Comparison of ENCODE assay signal across 8 cellular contexts in the genomic region with DNA sequence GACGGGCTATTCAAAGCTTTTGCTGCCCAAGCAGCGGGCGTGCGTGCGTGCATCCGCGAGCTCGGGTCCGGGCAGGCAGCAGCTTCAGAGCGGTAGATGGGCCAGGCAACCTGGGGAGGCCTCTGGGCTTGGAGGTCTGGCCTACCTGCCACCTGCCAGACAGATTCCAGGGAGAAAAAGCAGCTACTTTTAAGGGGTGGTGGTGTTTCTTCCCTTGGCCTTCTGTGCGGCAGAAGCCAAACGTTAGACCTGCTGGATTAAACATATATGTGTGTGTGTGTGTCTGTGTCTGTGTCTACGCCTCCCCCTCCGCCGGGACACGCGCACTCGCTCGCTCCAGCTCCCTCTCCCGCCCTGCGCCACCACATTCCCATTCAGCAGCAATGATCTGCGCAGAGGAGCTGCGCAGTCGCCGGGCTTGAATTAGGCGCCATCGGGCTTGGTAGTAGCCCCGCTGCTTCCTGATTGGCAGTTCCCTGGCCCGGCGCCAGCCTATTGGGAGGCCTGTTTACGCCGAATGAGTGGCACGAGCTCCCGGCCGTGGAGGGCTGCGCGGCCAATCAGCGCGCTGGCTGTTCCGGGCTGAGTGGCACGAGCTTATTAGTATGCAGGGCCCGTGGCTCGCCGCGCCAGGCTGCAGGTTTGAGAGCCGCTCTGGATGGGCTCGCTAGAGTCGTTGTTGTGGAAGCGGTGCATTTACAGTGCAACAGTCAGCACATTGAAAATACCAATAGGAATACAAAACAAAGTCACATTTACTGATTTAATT. TPM values are rescaled to one million over a fixed set of nuclear protein-coding genes. Genes with fewer than 3 reads are reported as not detected.
DNase-seq lines count a peak whose midpoint lies in the region; ATAC-seq lines count a peak whose summit lies in the region.

BAHCC1 (plus strand) TSS at position 627 of the 769 bp plus-strand sequence. CDS start 4,283 bp downstream, outside the sequence.

- H3K4me3 ChIP-seq in NT2/D1 (ENCODE audit: insufficient read length, low read depth) (peak within 1 kb of the TSS; percentile 71), endocrine pancreas (ENCODE audit: control insufficient read depth, insufficient read depth, low read length) (peak within 1 kb of the TSS; percentile 57)

- no peaks in the 10 kb centered on the region for H3K9me3 ChIP-seq in NT2/D1 (ENCODE audit: insufficient read depth, low read length)
- no peaks in the 10 kb centered on the region for H3K9me3 ChIP-seq in endocrine pancreas (ENCODE audit: control insufficient read depth, low read length)

- peaks cover 22% of the 10 kb centered on the region for H3K4me1 ChIP-seq in NT2/D1 (ENCODE audit: insufficient read depth, insufficient read length)
- peaks cover 5% of the 10 kb centered on the region for H3K4me1 ChIP-seq in endocrine pancreas (ENCODE audit: control insufficient read depth, insufficient read depth, low read length)

- H3K9ac ChIP-seq in NT2/D1 (ENCODE audit: insufficient read length, low read depth) (peak within 1 kb of the TSS; percentile 82), endocrine pancreas (ENCODE audit: control insufficient read depth, insufficient read depth, low read length) (peak within 1 kb of the TSS; percentile 82)

- no peak for ATAC-seq in HG02610 (IDR thresholded peaks at IDR 0.05; ENCODE audit: unreplicated experiment)

- H3K27me3 ChIP-seq in NT2/D1 (ENCODE audit: insufficient read depth, insufficient read length) (peaks cover 47% of the 10 kb centered on the region), endocrine pancreas (ENCODE audit: control insufficient read depth, insufficient read depth, low read length) (no peaks in the 10 kb centered on the region)

- H3K36me3 ChIP-seq in NT2/D1 (ENCODE audit: insufficient read depth, insufficient read length, low read length) (peaks cover 8% of the 10 kb centered on the region), endocrine pancreas (ENCODE audit: control insufficient read depth, insufficient read depth, low read length) (no peaks in the 10 kb centered on the region)

- DNase-seq in COLO668 (lab: John Stamatoyannopoulos, UW; ENCODE audit: unreplicated experiment): peak; percentile 99
- peak; percentile 59 to 100 (median 98) for DNase-seq in HUDEP-2 (lab: John Stamatoyannopoulos, UW; ENCODE audit: unreplicated experiment in 76 of 76)
- DNase-seq in NT2/D1 (ENCODE audit: low read depth, low spot score): peak; percentile 97
- DNase-seq in activated CD8-positive, alpha-beta memory T cell treated with anti-CD3 and anti-CD28 coated beads, Interleukin-2, amount 50 U/mL, for 4 hours: peak; percentile 75
- peak; percentile 100 for DNase-seq in lung microvascular endothelial cell (ENCODE audit: low read depth in 2 of 2)
- DNase-seq in stimulated activated CD4-positive, alpha-beta T cell treated with anti-CD3 and anti-CD28 coated beads, TNF-alpha, amount 100 ng/mL, for 1 hour (ENCODE audit: low read depth in 3 of 3, low spot score in 1 of 3): peak; percentile 32 to 78 (median 45)

RNA-seq across cellular contexts. Expression of gene BAHCC1, which starts in this region (rescaled TPM):
- 2.6 TPM in 2 replicates for total RNA-seq in lung microvascular endothelial cell

Comparison
In these comparisons a context has a peak if more than half of its experiments do, and no peak if none do; other contexts are left out.
1. DNase-seq: peak in every context shown above with its lines; median percentile 100 in lung microvascular endothelial cell; 99 in COLO668; 98 in HUDEP-2; 97 in NT2/D1; 75 in activated CD8-positive, alpha-beta memory T cell treated with anti-CD3 and anti-CD28 coated beads, Interleukin-2, amount 50 U/mL, for 4 hours; 45 in stimulated activated CD4-positive, alpha-beta T cell treated with anti-CD3 and anti-CD28 coated beads, TNF-alpha, amount 100 ng/mL, for 1 hour.